In the genomic region with DNA sequence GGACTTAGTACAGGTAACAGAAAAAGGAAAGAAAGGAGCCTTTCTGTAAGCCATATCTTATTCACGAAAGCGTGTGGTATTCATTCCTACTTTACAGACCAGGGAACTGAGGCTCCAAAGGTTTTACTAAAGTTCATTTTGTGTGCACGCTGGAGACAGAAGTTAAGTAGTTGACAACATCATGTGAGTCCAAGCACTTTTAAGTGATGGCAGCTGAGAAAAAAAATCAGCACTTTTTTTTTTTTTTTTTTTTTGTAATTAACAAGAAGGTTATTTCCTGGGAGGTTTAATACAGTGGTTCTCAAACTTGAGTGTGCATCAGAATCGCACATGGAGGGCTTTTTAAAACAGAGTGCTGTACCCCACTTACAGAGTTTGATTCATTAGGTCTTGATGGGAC, we compare ENCODE assay signal across 9 cellular contexts. TPM values are rescaled to one million over a fixed set of nuclear protein-coding genes. Genes with fewer than 3 reads are reported as not detected.
DNase-seq lines count a peak whose midpoint lies in the region; ATAC-seq and TF ChIP-seq lines count a peak whose summit lies in the region.
"Had no signal": no experiment of that assay in that cellular context is flagged by ENCODE, and none has a peak within 500 bp of the region (broad histone marks: within the 10 kb centered on the region; RNA-seq: fewer than 3 reads in every experiment).

No MANE protein-coding gene starts in this region.

- no peaks in the 10 kb centered on the region for H3K27me3 Mint-ChIP-seq in activated T-cell treated with anti-CD3 and anti-CD28 coated beads, Interleukin-2, amount 50 U/mL, for 72 hours (ENCODE audit: low read depth)
- no peaks in the 10 kb centered on the region for H3K27me3 Mint-ChIP-seq in WTC11 (ENCODE audit: low read depth)

- H3K4me3 Mint-ChIP-seq in activated T-cell treated with anti-CD3 and anti-CD28 coated beads, Interleukin-2, amount 50 U/mL, for 72 hours, result peak overlapping the region; percentile 95 to 98
- H3K4me3 Mint-ChIP-seq in WTC11, result peak overlapping the region; percentile 84
- H3K4me3 Mint-ChIP-seq in stimulated activated effector memory CD8-positive, alpha-beta T cell treated with anti-CD3 and anti-CD28 coated beads, Interleukin-12 subunit alpha, Interleukin-12 subunit beta, amount 100 ng/mL, for 72 hours, result peak overlapping the region; percentile 96

- no peak for ATAC-seq in activated T-cell treated with anti-CD3 and anti-CD28 coated beads, Interleukin-2, amount 50 U/mL, for 72 hours (replicated peaks in 1 of 2)
- ATAC-seq in WTC11, result no peak
- no peak for ATAC-seq in stimulated activated effector memory CD8-positive, alpha-beta T cell treated with anti-CD3 and anti-CD28 coated beads, Interleukin-12 subunit alpha, Interleukin-12 subunit beta, amount 100 ng/mL, for 72 hours
- no peak for ATAC-seq in GM21381 (IDR thresholded peaks at IDR 0.05; ENCODE audit: unreplicated experiment)

- no peaks in the 10 kb centered on the region for H3K9me3 Mint-ChIP-seq in activated T-cell treated with anti-CD3 and anti-CD28 coated beads, Interleukin-2, amount 50 U/mL, for 72 hours
- H3K9me3 Mint-ChIP-seq in WTC11, result peaks cover 2% of the 10 kb centered on the region
- no peaks in the 10 kb centered on the region for H3K9me3 Mint-ChIP-seq in stimulated activated effector memory CD8-positive, alpha-beta T cell treated with anti-CD3 and anti-CD28 coated beads, Interleukin-12 subunit alpha, Interleukin-12 subunit beta, amount 100 ng/mL, for 72 hours

- H3K4me1 Mint-ChIP-seq in activated T-cell treated with anti-CD3 and anti-CD28 coated beads, Interleukin-2, amount 50 U/mL, for 72 hours (ENCODE audit: low read depth), result peaks cover 65% of the 10 kb centered on the region
- H3K4me1 Mint-ChIP-seq in WTC11, result peaks cover 35% of the 10 kb centered on the region
- H3K4me1 Mint-ChIP-seq in stimulated activated effector memory CD8-positive, alpha-beta T cell treated with anti-CD3 and anti-CD28 coated beads, Interleukin-12 subunit alpha, Interleukin-12 subunit beta, amount 100 ng/mL, for 72 hours, result peaks cover 74% of the 10 kb centered on the region

- no peak for TF ChIP-seq CTCF in WTC11 (IDR thresholded peaks at IDR 0.05)
- TF ChIP-seq CTCF in fibroblast of villous mesenchyme (IDR thresholded peaks at IDR 0.05; ENCODE audit: insufficient read depth, low read depth, low read length), result no peak

- POLR2A ChIA-PET in WTC11 (lab: Charles Lee), result no interaction called here

- H3K27ac Mint-ChIP-seq in activated T-cell treated with anti-CD3 and anti-CD28 coated beads, Interleukin-2, amount 50 U/mL, for 72 hours, result peak overlapping the region; percentile 58
- no peak overlapping the region for H3K27ac Mint-ChIP-seq in WTC11
- no peak overlapping the region for H3K27ac Mint-ChIP-seq in stimulated activated effector memory CD8-positive, alpha-beta T cell treated with anti-CD3 and anti-CD28 coated beads, Interleukin-12 subunit alpha, Interleukin-12 subunit beta, amount 100 ng/mL, for 72 hours

- no peak for DNase-seq in activated T-cell treated with anti-CD3 and anti-CD28 coated beads, Interleukin-2, amount 50 U/mL, for 72 hours
- DNase-seq in activated T-cell treated with anti-CD3 and anti-CD28 coated beads for 4 hours (no peak), WTC11 (ENCODE audit: low spot score) (no peak), fibroblast of villous mesenchyme (ENCODE audit: low read depth) (no peak), NCI-H2029 (lab: John Stamatoyannopoulos, UW) (no peak), SIG-M5 (lab: John Stamatoyannopoulos, UW) (no peak)
- DNase-seq in stimulated activated effector memory CD8-positive, alpha-beta T cell treated with anti-CD3 and anti-CD28 coated beads, Interleukin-12 subunit alpha, Interleukin-12 subunit beta, amount 100 ng/mL, for 72 hours (ENCODE audit: low spot score in 2 of 2), result no peak
- DNase-seq: NCI-H1417 had no signal

- peak overlapping the region; percentile 79 for H3K4me3 ChIP-seq in fibroblast of villous mesenchyme (ENCODE audit: low read depth, low read length)

- H3K36me3 Mint-ChIP-seq in activated T-cell treated with anti-CD3 and anti-CD28 coated beads, Interleukin-2, amount 50 U/mL, for 72 hours (ENCODE audit: insufficient read depth in 2 of 2), result peaks cover 13 to 14% of the 10 kb centered on the region in 2 donors
- no peaks in the 10 kb centered on the region for H3K36me3 Mint-ChIP-seq in WTC11
- H3K36me3 Mint-ChIP-seq in stimulated activated effector memory CD8-positive, alpha-beta T cell treated with anti-CD3 and anti-CD28 coated beads, Interleukin-12 subunit alpha, Interleukin-12 subunit beta, amount 100 ng/mL, for 72 hours, result peaks cover 17% of the 10 kb centered on the region

- CTCF ChIA-PET in WTC11 (lab: Charles Lee), result no interaction called here

TF ChIP-seq in WTC11, 78 proteins besides CTCF, POLR2A, EP300 and RAD21 (continues in another document):
- TF ChIP-seq, protein P1, sequence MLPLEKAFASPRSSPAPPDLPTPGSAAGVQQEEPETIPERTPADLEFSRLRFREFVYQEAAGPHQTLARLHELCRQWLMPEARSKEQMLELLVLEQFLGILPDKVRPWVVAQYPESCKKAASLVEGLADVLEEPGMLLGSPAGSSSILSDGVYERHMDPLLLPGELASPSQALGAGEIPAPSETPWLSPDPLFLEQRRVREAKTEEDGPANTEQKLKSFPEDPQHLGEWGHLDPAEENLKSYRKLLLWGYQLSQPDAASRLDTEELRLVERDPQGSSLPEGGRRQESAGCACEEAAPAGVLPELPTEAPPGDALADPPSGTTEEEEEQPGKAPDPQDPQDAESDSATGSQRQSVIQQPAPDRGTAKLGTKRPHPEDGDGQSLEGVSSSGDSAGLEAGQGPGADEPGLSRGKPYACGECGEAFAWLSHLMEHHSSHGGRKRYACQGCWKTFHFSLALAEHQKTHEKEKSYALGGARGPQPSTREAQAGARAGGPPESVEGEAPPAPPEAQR (CRISPR knock-in tag; IDR thresholded peaks at IDR 0.05), result no peak
- TF ChIP-seq, protein P2, sequence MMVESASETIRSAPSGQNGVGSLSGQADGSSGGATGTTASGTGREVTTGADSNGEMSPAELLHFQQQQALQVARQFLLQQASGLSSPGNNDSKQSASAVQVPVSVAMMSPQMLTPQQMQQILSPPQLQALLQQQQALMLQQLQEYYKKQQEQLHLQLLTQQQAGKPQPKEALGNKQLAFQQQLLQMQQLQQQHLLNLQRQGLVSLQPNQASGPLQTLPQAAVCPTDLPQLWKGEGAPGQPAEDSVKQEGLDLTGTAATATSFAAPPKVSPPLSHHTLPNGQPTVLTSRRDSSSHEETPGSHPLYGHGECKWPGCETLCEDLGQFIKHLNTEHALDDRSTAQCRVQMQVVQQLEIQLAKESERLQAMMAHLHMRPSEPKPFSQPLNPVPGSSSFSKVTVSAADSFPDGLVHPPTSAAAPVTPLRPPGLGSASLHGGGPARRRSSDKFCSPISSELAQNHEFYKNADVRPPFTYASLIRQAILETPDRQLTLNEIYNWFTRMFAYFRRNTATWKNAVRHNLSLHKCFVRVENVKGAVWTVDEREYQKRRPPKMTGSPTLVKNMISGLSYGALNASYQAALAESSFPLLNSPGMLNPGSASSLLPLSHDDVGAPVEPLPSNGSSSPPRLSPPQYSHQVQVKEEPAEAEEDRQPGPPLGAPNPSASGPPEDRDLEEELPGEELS (CRISPR knock-in tag; IDR thresholded peaks at IDR 0.05), result no peak
- TF ChIP-seq ETV6 (CRISPR knock-in tag; IDR thresholded peaks at IDR 0.05), result no peak
- TF ChIP-seq, protein P3, sequence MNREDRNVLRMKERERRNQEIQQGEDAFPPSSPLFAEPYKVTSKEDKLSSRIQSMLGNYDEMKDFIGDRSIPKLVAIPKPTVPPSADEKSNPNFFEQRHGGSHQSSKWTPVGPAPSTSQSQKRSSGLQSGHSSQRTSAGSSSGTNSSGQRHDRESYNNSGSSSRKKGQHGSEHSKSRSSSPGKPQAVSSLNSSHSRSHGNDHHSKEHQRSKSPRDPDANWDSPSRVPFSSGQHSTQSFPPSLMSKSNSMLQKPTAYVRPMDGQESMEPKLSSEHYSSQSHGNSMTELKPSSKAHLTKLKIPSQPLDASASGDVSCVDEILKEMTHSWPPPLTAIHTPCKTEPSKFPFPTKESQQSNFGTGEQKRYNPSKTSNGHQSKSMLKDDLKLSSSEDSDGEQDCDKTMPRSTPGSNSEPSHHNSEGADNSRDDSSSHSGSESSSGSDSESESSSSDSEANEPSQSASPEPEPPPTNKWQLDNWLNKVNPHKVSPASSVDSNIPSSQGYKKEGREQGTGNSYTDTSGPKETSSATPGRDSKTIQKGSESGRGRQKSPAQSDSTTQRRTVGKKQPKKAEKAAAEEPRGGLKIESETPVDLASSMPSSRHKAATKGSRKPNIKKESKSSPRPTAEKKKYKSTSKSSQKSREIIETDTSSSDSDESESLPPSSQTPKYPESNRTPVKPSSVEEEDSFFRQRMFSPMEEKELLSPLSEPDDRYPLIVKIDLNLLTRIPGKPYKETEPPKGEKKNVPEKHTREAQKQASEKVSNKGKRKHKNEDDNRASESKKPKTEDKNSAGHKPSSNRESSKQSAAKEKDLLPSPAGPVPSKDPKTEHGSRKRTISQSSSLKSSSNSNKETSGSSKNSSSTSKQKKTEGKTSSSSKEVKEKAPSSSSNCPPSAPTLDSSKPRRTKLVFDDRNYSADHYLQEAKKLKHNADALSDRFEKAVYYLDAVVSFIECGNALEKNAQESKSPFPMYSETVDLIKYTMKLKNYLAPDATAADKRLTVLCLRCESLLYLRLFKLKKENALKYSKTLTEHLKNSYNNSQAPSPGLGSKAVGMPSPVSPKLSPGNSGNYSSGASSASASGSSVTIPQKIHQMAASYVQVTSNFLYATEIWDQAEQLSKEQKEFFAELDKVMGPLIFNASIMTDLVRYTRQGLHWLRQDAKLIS (CRISPR knock-in tag; IDR thresholded peaks at IDR 0.05; ENCODE audit: borderline replicate concordance), result no peak
- TF ChIP-seq, protein P4, sequence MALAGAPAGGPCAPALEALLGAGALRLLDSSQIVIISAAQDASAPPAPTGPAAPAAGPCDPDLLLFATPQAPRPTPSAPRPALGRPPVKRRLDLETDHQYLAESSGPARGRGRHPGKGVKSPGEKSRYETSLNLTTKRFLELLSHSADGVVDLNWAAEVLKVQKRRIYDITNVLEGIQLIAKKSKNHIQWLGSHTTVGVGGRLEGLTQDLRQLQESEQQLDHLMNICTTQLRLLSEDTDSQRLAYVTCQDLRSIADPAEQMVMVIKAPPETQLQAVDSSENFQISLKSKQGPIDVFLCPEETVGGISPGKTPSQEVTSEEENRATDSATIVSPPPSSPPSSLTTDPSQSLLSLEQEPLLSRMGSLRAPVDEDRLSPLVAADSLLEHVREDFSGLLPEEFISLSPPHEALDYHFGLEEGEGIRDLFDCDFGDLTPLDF (CRISPR knock-in tag; IDR thresholded peaks at IDR 0.05), result no peak
- TF ChIP-seq ZNF121 (CRISPR knock-in tag; IDR thresholded peaks at IDR 0.05), result no peak
- no peak for TF ChIP-seq FOXP1 (CRISPR knock-in tag; IDR thresholded peaks at IDR 0.05; ENCODE audit: borderline replicate concordance)
- no peak for TF ChIP-seq ZBTB21 (CRISPR knock-in tag; IDR thresholded peaks at IDR 0.05; ENCODE audit: borderline replicate concordance)

RNA-seq across cellular contexts. Expression of a gene that starts 2.0 kb away (rescaled TPM):
- 10 to 100 TPM; 22.3 to 24.9 TPM for total RNA-seq in activated T-cell treated with anti-CD3 and anti-CD28 coated beads, Interleukin-2, amount 50 U/mL, for 72 hours
- total RNA-seq in WTC11 (2021) (16.7 to 20.0 TPM (median 17.9 TPM) in 3 replicates), fibroblast of villous mesenchyme (56.4 and 85.1 TPM in 2 replicates)

RNA-seq across cellular contexts. Expression of a gene that starts 34.5 kb away (rescaled TPM):
- under 1 TPM; 0.19 to 0.31 TPM for total RNA-seq in activated T-cell treated with anti-CD3 and anti-CD28 coated beads, Interleukin-2, amount 50 U/mL, for 72 hours
- 31.0 to 33.5 TPM (median 32.0 TPM) in 3 replicates for total RNA-seq in WTC11 (2021)
- total RNA-seq in fibroblast of villous mesenchyme, result 38.9 and 44.8 TPM in 2 replicates

Comparison
In these comparisons a context has a peak if more than half of its experiments do, and no peak if none do; other contexts are left out.
1. RNA of a gene that starts 34.5 kb away (total RNA-seq): 38.9 to 44.8 TPM in fibroblast of villous mesenchyme and 31.0 to 33.5 TPM in WTC11; 0.19 to 0.31 TPM in activated T-cell treated with anti-CD3 and anti-CD28 coated beads, Interleukin-2, amount 50 U/mL, for 72 hours; every median in the first group is over 10 times any median in the second.
2. Peak in every context shown above with its lines, with median percentiles within 50 percentile points of each other: H3K4me3 Mint-ChIP-seq.